Comparison of ENCODE assay signal across 19 cellular contexts in the genomic region with DNA sequence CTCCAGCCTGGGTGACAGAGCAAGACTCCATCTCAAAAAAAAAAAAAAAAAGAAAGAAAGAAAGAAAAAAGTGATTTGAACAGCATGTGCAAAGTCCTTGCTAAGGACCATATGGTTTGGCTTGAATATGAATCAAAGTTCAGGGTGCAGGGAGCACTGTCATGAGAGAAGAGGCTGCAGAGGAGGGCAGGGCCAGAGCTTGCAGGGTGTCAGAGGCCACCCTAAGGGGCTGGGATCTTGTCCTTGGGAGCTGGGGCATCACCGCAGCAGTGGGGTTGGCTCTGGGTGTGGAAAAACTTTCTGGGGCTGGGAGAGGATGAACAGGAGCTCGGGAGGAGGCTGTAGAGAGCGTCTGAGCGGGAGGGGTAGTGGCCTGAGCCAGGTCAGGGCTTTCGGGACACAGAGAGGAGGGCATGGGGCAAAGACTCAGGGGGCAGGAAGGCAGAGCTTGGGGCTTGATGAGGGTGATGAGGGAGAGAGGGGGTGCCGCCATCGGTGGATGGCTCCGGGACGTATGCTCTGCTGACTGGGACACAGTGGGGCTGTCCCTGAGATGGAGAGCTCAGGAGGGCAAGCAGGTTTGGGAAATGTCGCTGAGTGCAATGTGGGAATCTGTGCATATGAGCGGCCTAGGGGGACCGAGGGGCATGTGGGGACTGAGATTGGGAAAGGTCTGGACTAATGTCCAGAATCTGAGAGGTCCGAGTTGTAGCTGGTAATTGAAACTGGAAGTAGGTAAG. TPM values are rescaled to one million over a fixed set of nuclear protein-coding genes. Genes with fewer than 3 reads are reported as not detected.
"Had no signal": no experiment of that assay in that cellular context is flagged by ENCODE, and none has a peak within 500 bp of the region (broad histone marks: within the 10 kb centered on the region; RNA-seq: fewer than 3 reads in every experiment).

No MANE protein-coding gene starts in this region.

- H3K9me3 ChIP-seq: mucosa of descending colon, prostate gland, upper lobe of right lung had no signal

- H3K36me3 ChIP-seq: prostate gland, upper lobe of right lung, WERI-Rb-1 had no signal

- H3K4me3 ChIP-seq: mucosa of descending colon, prostate gland, upper lobe of right lung had no signal

- ATAC-seq: activated CD4-positive, alpha-beta T cell treated with anti-CD3 and anti-CD28 coated beads for 36 hours; activated CD8-positive, alpha-beta memory T cell treated with anti-CD3 and anti-CD28 coated beads, Interleukin-2, amount 10 ng/mL, durations not matched to agents 7 days and 5 days; left ventricle myocardium superior; mucosa of descending colon; naive thymus-derived CD8-positive, alpha-beta T cell; right cardiac atrium; stimulated activated naive CD8-positive, alpha-beta T cell treated with anti-CD3 and anti-CD28 coated beads, Interleukin-15, amount 100 ng/mL, for 72 hours; upper lobe of right lung had no signal

- H3K27ac ChIP-seq: upper lobe of right lung, WERI-Rb-1 had no signal

- DNase-seq: activated CD4-positive, alpha-beta memory T cell treated with anti-CD3 and anti-CD28 coated beads for 36 hours; activated CD4-positive, alpha-beta T cell treated with anti-CD3 and anti-CD28 coated beads for 36 hours; activated CD8-positive, alpha-beta memory T cell treated with anti-CD3 and anti-CD28 coated beads, Interleukin-2, amount 10 ng/mL, durations not matched to agents 7 days and 5 days; activated naive CD4-positive, alpha-beta T cell treated with anti-CD3 and anti-CD28 coated beads, Interleukin-2, amount 10 ng/mL, durations not matched to agents 7 days and 5 days; activated T-cell treated with anti-CD3 and anti-CD28 coated beads, Interleukin-2, amount 50 U/mL, for 1 hour; hippocampal formation; kidney; left ventricle myocardium superior; mucosa of descending colon; naive thymus-derived CD8-positive, alpha-beta T cell; stimulated activated naive CD8-positive, alpha-beta T cell treated with anti-CD3 and anti-CD28 coated beads, Interleukin-15, amount 100 ng/mL, for 72 hours; upper lobe of right lung; WERI-Rb-1 had no signal

- H3K27me3 ChIP-seq: upper lobe of right lung had no signal

RNA-seq across cellular contexts. Expression of a gene that starts 3.0 kb away (rescaled TPM):
- total RNA-seq: naive thymus-derived CD8-positive, alpha-beta T cell had no signal

RNA-seq across cellular contexts. Expression of a gene that starts 5.4 kb away (rescaled TPM):
- total RNA-seq: activated CD4-positive, alpha-beta memory T cell treated with anti-CD3 and anti-CD28 coated beads for 36 hours; activated CD4-positive, alpha-beta T cell treated with anti-CD3 and anti-CD28 coated beads for 36 hours; activated CD8-positive, alpha-beta memory T cell treated with anti-CD3 and anti-CD28 coated beads, Interleukin-2, amount 10 ng/mL, durations not matched to agents 7 days and 5 days; astrocyte; dermis microvascular lymphatic vessel endothelial cell; glomerular endothelial cell; naive thymus-derived CD8-positive, alpha-beta T cell; T-helper 1 cell treated with Interleukin-12 subunit alpha and Interleukin-12 subunit beta and Interleukin-4 antibody, amounts not matched to agents 30 ng/mL and 1 ng/mL, for 36 hours had no signal
